30 cellular contexts compared by ENCODE assay signal in the genomic region with DNA sequence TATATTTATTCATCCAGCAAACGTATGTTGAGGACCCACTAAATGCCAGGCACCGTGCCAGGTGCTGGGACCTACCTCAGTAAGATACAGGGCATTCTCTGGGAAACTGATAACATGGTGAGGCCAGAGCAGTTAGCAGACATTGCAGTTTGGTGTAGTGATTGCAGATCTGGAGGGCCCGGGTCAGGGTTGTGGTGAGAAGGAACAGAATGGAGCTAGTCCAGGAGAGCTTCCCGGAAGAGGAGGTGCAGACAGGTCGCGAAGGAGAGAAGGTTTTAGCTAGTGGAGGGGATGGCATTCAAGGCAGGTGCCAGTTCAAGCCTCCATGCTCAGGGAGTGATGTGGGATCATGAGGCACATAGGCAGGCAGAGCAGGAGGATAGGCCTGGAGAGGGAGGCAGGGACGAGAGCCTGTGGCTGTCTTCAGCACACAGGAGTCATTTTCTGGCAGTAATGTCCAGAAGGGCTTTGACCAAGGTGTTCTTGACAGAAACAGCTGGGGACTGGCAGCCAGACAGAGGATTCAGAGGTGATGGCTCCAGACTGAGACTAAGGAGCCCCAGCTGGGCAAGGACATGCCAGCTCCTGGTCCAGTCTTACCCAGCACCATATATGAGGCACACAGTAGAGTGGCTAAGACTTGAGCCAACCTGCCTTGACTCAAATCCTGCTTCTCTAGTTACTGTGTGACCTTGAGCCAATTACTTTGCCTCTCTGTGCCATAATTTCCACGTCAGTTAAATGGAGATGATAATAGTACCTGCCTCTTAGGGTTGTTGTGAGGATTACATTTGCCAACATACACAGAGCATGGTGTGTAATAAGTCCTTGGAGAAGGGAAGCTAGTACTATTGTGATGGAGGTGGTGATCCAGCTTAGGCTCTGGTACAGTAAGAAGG. TPM values are rescaled to one million over a fixed set of nuclear protein-coding genes. Genes with fewer than 3 reads are reported as not detected.
A peak's percentile ranks its signal among the peaks of the same experiment; 100 is the strongest.
DNase-seq lines count a peak whose midpoint lies in the region; ATAC-seq, FAIRE-seq and TF ChIP-seq lines count a peak whose summit lies in the region.
"Had no signal": no experiment of that assay in that cellular context is flagged by ENCODE, and none has a peak within 500 bp of the region (broad histone marks: within the 10 kb centered on the region; RNA-seq: fewer than 3 reads in every experiment).

No MANE protein-coding gene starts in this region.

- H4K20me1 ChIP-seq in keratinocyte (ENCODE audit: control insufficient read depth, extremely low read depth, insufficient read depth, low read length): no peaks in the 10 kb centered on the region

- TF ChIP-seq CTCF in keratinocyte (optimal IDR thresholded peaks at IDR 0.05 in 1 of 3, IDR thresholded peaks at IDR 0.05 in 1 of 3, conservative IDR thresholded peaks at IDR 0.05 in 1 of 3; ENCODE audit: extremely low read depth in 1 of 3, insufficient read depth in 2 of 3, low read length in 3 of 3): no peak

- peaks cover 36% of the 10 kb centered on the region for H3K4me1 ChIP-seq in keratinocyte (ENCODE audit: control insufficient read depth, extremely low read depth, insufficient read depth, low read length)
- H3K4me1 ChIP-seq: HAP-1, sigmoid colon had no signal

- H2AFZ ChIP-seq in keratinocyte (ENCODE audit: control insufficient read depth, low read length): no peak overlapping the region

- DNase-seq in left ventricle myocardium superior (no peak), cardiac septum (ENCODE audit: low spot score) (no peak), T-cell (no peak), keratinocyte (ENCODE audit: low read depth, low spot score) (no peak), COLO829 (ENCODE audit: low spot score) (no peak), NCI-H2227 treated with DMSO at 0.1 percent for 48 hours (lab: John Stamatoyannopoulos, UW) (no peak), posterior vena cava (ENCODE audit: low spot score) (no peak)
- DNase-seq: activated CD4-positive, CD25-positive, alpha-beta regulatory T cell treated with anti-CD3 and anti-CD28 coated beads, Interleukin-2, amount 50 U/mL, for 72 hours; activated naive CD4-positive, alpha-beta T cell treated with anti-CD3 and anti-CD28 coated beads for 36 hours; activated T-cell treated with anti-CD3 and anti-CD28 coated beads, Interleukin-2, amount 50 U/mL, for 48 hours; aorta; cortex of kidney; endodermal cell; esophagus squamous epithelium; left cardiac atrium; mammary epithelial cell; NCI-H1105 treated with DMSO at 0.1 percent for 48 hours; NCI-H2029 treated with DMSO at 0.1 percent for 48 hours; NCI-H526 treated with DMSO at 0.1 percent for 48 hours; sigmoid colon; SJCRH30; stimulated activated CD4-positive, alpha-beta T cell treated with anti-CD3 and anti-CD28 coated beads, Interleukin-4, amount 100 ng/mL, for 4 hours; stimulated activated naive CD4-positive, alpha-beta T cell had no signal

- intact Hi-C loops in left ventricle myocardium superior (cut with micrococcal nuclease): no loop called here
- intact Hi-C loops in cardiac septum (cut with DNase I): no loop called here
- intact Hi-C loops in posterior vena cava (cut with DNase I): no loop called here

- peak overlapping the region; percentile 99 for H3K27ac ChIP-seq in keratinocyte (ENCODE audit: control insufficient read depth, insufficient read depth, low read length)
- H3K27ac ChIP-seq: cardiac muscle cell, esophagus squamous epithelium, sigmoid colon, SJCRH30 had no signal

- peak; percentile 10 for ATAC-seq in left ventricle myocardium superior
- ATAC-seq in T-cell (replicated peaks in 1 of 4): no peak
- ATAC-seq: left cardiac atrium had no signal

- no peak overlapping the region for H3K4me3 ChIP-seq in keratinocyte (ENCODE audit: control insufficient read depth in 2 of 3, extremely low read depth in 1 of 3, insufficient read depth in 2 of 3, low read depth in 1 of 3, low read length in 3 of 3)
- H3K4me3 ChIP-seq: cardiac muscle cell, esophagus squamous epithelium, HAP-1, sigmoid colon, SJCRH30 had no signal

- peaks cover 23 to 27% (median 27%) of the 10 kb centered on the region in 3 donors for H3K4me1 Mint-ChIP-seq in T-cell
- H3K4me1 Mint-ChIP-seq: CD14-positive monocyte had no signal

- no peak overlapping the region for H3K4me3 Mint-ChIP-seq in T-cell
- H3K4me3 Mint-ChIP-seq: activated naive CD4-positive, alpha-beta T cell treated with anti-CD3 and anti-CD28 coated beads for 36 hours; CD14-positive monocyte; endodermal cell had no signal

- no peak overlapping the region for H3K9ac ChIP-seq in keratinocyte (ENCODE audit: control insufficient read depth, extremely low read depth, insufficient read depth, low read length)

- H3K27me3 ChIP-seq in keratinocyte (ENCODE audit: control insufficient read depth, extremely low read depth, insufficient read depth, low read length): no peaks in the 10 kb centered on the region
- H3K27me3 ChIP-seq: cardiac muscle cell, esophagus squamous epithelium, sigmoid colon, SJCRH30 had no signal

- peak overlapping the region; percentile 18 to 24 for H3K27ac Mint-ChIP-seq in T-cell
- H3K27ac Mint-ChIP-seq: activated naive CD4-positive, alpha-beta T cell treated with anti-CD3 and anti-CD28 coated beads for 36 hours; CD14-positive monocyte; endodermal cell had no signal

- POLR2A ChIA-PET in T-cell (lab: Charles Lee): no interaction called here

- no peaks in the 10 kb centered on the region for H3K9me3 ChIP-seq in keratinocyte (ENCODE audit: control insufficient read depth, low read depth, low read length)
- H3K9me3 ChIP-seq: esophagus squamous epithelium, HAP-1, sigmoid colon, SJCRH30 had no signal

- peaks cover 74% of the 10 kb centered on the region for H3K79me2 ChIP-seq in keratinocyte (ENCODE audit: control insufficient read depth, insufficient read depth, low read length)

- H3K36me3 ChIP-seq in keratinocyte (ENCODE audit: control insufficient read depth in 2 of 2, extremely low read depth in 1 of 2, insufficient read depth in 2 of 2, low read length in 2 of 2): peaks cover 11 to 15% of the 10 kb centered on the region in 2 experiments
- H3K36me3 ChIP-seq: cardiac muscle cell, HAP-1, sigmoid colon, SJCRH30 had no signal

- peaks cover 4% of the 10 kb centered on the region for H3K9me1 ChIP-seq in keratinocyte (ENCODE audit: control insufficient read depth, extremely low read depth, insufficient read depth, low read length)

- H3K4me2 ChIP-seq in keratinocyte (ENCODE audit: control insufficient read depth, extremely low read depth, insufficient read depth, low read depth, low read length): no peak overlapping the region

- dilution Hi-C loops in keratinocyte (cut with MboI; ENCODE audit: extremely low pct_ligation_motif_present, low sequenced_read_pairs): no loop called here

- no peaks in the 10 kb centered on the region for H3K36me3 Mint-ChIP-seq in T-cell

- FAIRE-seq in keratinocyte (lab: Jason Lieb, UNC): no peak
- FAIRE-seq: frontal cortex, G401.6, GM19239, RCC 7860 had no signal

- H3K27me3 Mint-ChIP-seq in T-cell: no peaks in the 10 kb centered on the region

- H3K9me3 Mint-ChIP-seq in T-cell: no peaks in the 10 kb centered on the region
- H3K9me3 Mint-ChIP-seq: activated naive CD4-positive, alpha-beta T cell treated with anti-CD3 and anti-CD28 coated beads for 36 hours; CD14-positive monocyte; endodermal cell had no signal

- CTCF ChIA-PET in T-cell (lab: Charles Lee): interaction anchor here in 1 of 2 donors (0.6 kb wide), 1 partner anchor 55 kb away, joined by 3 read pairs; no protein-coding TSS in a partner anchor

RNA-seq across cellular contexts. Expression of a gene that starts 48.3 kb away (rescaled TPM):
- total RNA-seq in left ventricle myocardium superior (3.8 TPM), cardiac septum (2.9 TPM), T-cell (10 to 100 TPM in 3 of 5 donors, 1 to 10 TPM in 2; 5.6 to 12.8 (median 11.7) TPM), posterior vena cava (1 to 10 TPM; 2.5 to 4.0 TPM)
- 4.2 to 6.4 TPM (median 5.8 TPM) in 3 replicates for polyA plus RNA-seq in keratinocyte
- polyA plus RNA-seq in keratinocyte (2011; ENCODE audit: low read depth): 3.4 TPM
- 2.8 and 2.9 TPM in 2 replicates for polyA plus RNA-seq in keratinocyte (2011; cell fraction: cytosol; rRNA removed)
- polyA plus RNA-seq in keratinocyte (2011; cell fraction: nucleus; rRNA removed): 3.0 and 3.4 TPM in 2 replicates
- polyA plus RNA-seq in keratinocyte (2012; ENCODE audit: low replicate concordance): 3.6 and 12.0 TPM in 2 replicates
- polyA minus RNA-seq in keratinocyte: 3.6 to 6.3 TPM (median 4.8 TPM) in 3 replicates
- polyA minus RNA-seq in keratinocyte (2011; cell fraction: cytosol; rRNA and poly(A)+ RNA removed): 3.3 TPM
- 1.3 and 2.1 TPM in 2 replicates for polyA minus RNA-seq in keratinocyte (2011; cell fraction: nucleus; rRNA and poly(A)+ RNA removed)
